In the genomic region with DNA sequence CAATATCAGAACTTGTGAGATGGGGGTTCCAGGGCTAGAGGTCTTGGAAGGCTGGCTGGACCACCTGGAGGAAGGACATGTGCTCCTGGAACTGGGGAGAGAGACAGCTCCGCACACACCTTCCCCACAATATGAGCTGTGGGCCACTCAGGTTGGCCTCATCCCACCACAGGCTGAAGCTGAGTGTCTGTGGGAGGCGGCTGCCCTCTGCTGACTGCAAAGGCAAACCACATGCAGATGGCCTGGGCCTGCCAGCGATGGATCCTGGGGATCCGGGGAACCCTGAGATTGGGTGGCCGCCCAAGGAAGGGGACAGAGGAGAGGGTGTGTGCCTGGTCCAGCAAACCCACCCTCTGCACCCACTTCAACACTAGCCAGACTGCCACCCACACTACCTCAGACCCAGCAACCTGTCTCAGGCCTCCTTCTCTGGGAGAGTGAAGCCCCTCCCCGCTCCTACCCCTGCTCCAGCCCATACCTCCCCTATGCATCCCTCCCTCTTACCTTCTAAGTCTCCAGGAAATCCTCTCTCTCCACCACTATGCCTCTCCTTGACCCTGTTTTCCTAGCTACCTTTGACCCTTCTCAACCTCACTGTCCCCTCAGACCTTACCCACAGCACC, we compare ENCODE assay signal across 9 cellular contexts. TPM values are rescaled to one million over a fixed set of nuclear protein-coding genes. Genes with fewer than 3 reads are reported as not detected.
DNase-seq lines count a peak whose midpoint lies in the region; ATAC-seq and TF ChIP-seq lines count a peak whose summit lies in the region.
"Had no signal": no experiment of that assay in that cellular context is flagged by ENCODE, and none has a peak within 500 bp of the region (broad histone marks: within the 10 kb centered on the region; RNA-seq: fewer than 3 reads in every experiment).

No MANE protein-coding gene starts in this region.

- H3K4me3 ChIP-seq in AG10803 (ENCODE audit: low read length) (no peak overlapping the region), GM23248 (no peak overlapping the region)
- no peak overlapping the region for H3K4me3 ChIP-seq in effector memory CD4-positive, alpha-beta T cell (ENCODE audit: insufficient read depth, low read depth, low read length, poor library complexity, severe bottlenecking)
- H3K4me3 ChIP-seq: skin epidermis had no signal

- H3K9me3 Mint-ChIP-seq in activated CD8-positive, alpha-beta T cell treated with anti-CD3 and anti-CD28 coated beads, Interleukin-2, amount 10 ng/mL, durations not matched to agents 7 days and 5 days (ENCODE audit: insufficient read depth): no peaks in the 10 kb centered on the region
- H3K9me3 Mint-ChIP-seq in mesothelial cell of epicardium: no peaks in the 10 kb centered on the region

- no peaks in the 10 kb centered on the region; the same call in 1 of the 2 replicates for H3K27me3 ChIP-seq in GM23248 (replicated peaks; ENCODE audit: insufficient read depth)
- no peaks in the 10 kb centered on the region for H3K27me3 ChIP-seq in effector memory CD4-positive, alpha-beta T cell (replicated peaks; ENCODE audit: control insufficient read depth, insufficient read depth, low read length, poor library complexity, severe bottlenecking)

- peak; percentile 92 for TF ChIP-seq CTCF in AG10803 (conservative IDR thresholded peaks at IDR 0.05; ENCODE audit: low read length)
- TF ChIP-seq CTCF in mesothelial cell of epicardium (IDR thresholded peaks at IDR 0.05; ENCODE audit: unreplicated experiment): peak; percentile 76

- no peaks in the 10 kb centered on the region for H4K20me1 ChIP-seq in GM23248 (ENCODE audit: insufficient read depth)

- H3K27ac ChIP-seq in GM23248: no peak overlapping the region
- no peak overlapping the region for H3K27ac ChIP-seq in effector memory CD4-positive, alpha-beta T cell (ENCODE audit: insufficient read depth, low read length, poor library complexity, severe bottlenecking)
- H3K27ac ChIP-seq: skin epidermis had no signal

- no peak overlapping the region for H3K4me2 ChIP-seq in GM23248 (ENCODE audit: unreplicated experiment)

- no peak overlapping the region for H2AFZ ChIP-seq in GM23248

- no peak overlapping the region for H3K27ac Mint-ChIP-seq in activated CD8-positive, alpha-beta T cell treated with anti-CD3 and anti-CD28 coated beads, Interleukin-2, amount 10 ng/mL, durations not matched to agents 7 days and 5 days
- no peak overlapping the region for H3K27ac Mint-ChIP-seq in mesothelial cell of epicardium

- CTCF ChIA-PET in activated CD8-positive, alpha-beta T cell treated with anti-CD3 and anti-CD28 coated beads, Interleukin-2, amount 10 ng/mL, durations not matched to agents 7 days and 5 days (lab: Charles Lee): interaction anchor here (0.8 to 6.2 kb wide), 17 partner anchors 7 to 351 kb away, joined by 3 to 119 read pairs (median 5); no protein-coding TSS in a partner anchor

- WGBS in GM23248 (ENCODE audit: low coverage in 1 of 2, low lambda C conversion rate in 2 of 2, missing lambda C conversion rate in 2 of 2), 2 experiments: 17 to 19% methylated on average over 6 of the region's 6 CpGs

- no peaks in the 10 kb centered on the region for H3K9me2 ChIP-seq in GM23248 (ENCODE audit: insufficient read depth)

- peak; percentile 58 for DNase-seq in AG10803 (ENCODE audit: low read depth)
- DNase-seq in GM23248: peak; percentile 82
- DNase-seq in NCI-H774 (lab: John Stamatoyannopoulos, UW): peak; percentile 10
- peak; percentile 78 for DNase-seq in activated CD8-positive, alpha-beta T cell treated with anti-CD3 and anti-CD28 coated beads, Interleukin-2, amount 10 ng/mL, durations not matched to agents 7 days and 5 days
- peak; percentile 4 to 31 (median 17) for DNase-seq in effector memory CD4-positive, alpha-beta T cell
- peak; percentile 63 to 81 for DNase-seq in mesothelial cell of epicardium (ENCODE audit: low spot score in 2 of 2, unreplicated experiment in 2 of 2)
- peak; percentile 28 for DNase-seq in stimulated activated CD8-positive, alpha-beta memory T cell treated with anti-CD3 and anti-CD28 coated beads, Interleukin-7, amount 100 ng/mL, for 24 hours (ENCODE audit: low read depth)

- in situ Hi-C loops in GM23248 (cut with MboI): no loop called here

- no peak overlapping the region for H3K4me3 Mint-ChIP-seq in activated CD8-positive, alpha-beta T cell treated with anti-CD3 and anti-CD28 coated beads, Interleukin-2, amount 10 ng/mL, durations not matched to agents 7 days and 5 days
- H3K4me3 Mint-ChIP-seq in mesothelial cell of epicardium: no peak overlapping the region

- H3K9ac ChIP-seq in GM23248: no peak overlapping the region

- H3K79me2 ChIP-seq in GM23248 (ENCODE audit: insufficient read depth): no peaks in the 10 kb centered on the region

- peak; percentile 83 for ATAC-seq in activated CD8-positive, alpha-beta T cell treated with anti-CD3 and anti-CD28 coated beads, Interleukin-2, amount 10 ng/mL, durations not matched to agents 7 days and 5 days
- ATAC-seq in GM19328 (IDR thresholded peaks at IDR 0.05; ENCODE audit: unreplicated experiment): no peak

- no peaks in the 10 kb centered on the region for H3F3A ChIP-seq in GM23248 (ENCODE audit: insufficient read depth)

- no peaks in the 10 kb centered on the region for H3K27me3 Mint-ChIP-seq in activated CD8-positive, alpha-beta T cell treated with anti-CD3 and anti-CD28 coated beads, Interleukin-2, amount 10 ng/mL, durations not matched to agents 7 days and 5 days (ENCODE audit: low read depth)
- peaks cover 4% of the 10 kb centered on the region for H3K27me3 Mint-ChIP-seq in mesothelial cell of epicardium (ENCODE audit: low read depth)

- peaks cover 45% of the 10 kb centered on the region for H3K4me1 Mint-ChIP-seq in activated CD8-positive, alpha-beta T cell treated with anti-CD3 and anti-CD28 coated beads, Interleukin-2, amount 10 ng/mL, durations not matched to agents 7 days and 5 days (ENCODE audit: low read depth)
- H3K4me1 Mint-ChIP-seq in mesothelial cell of epicardium: peaks cover 21% of the 10 kb centered on the region

- no peaks in the 10 kb centered on the region for H3K36me3 ChIP-seq in GM23248 (ENCODE audit: low read depth)
- no peaks in the 10 kb centered on the region for H3K36me3 ChIP-seq in effector memory CD4-positive, alpha-beta T cell (ENCODE audit: control insufficient read depth, insufficient read depth, low read length)

- peaks cover 20% of the 10 kb centered on the region for H3K4me1 ChIP-seq in GM23248 (ENCODE audit: insufficient read depth)
- no peaks in the 10 kb centered on the region for H3K4me1 ChIP-seq in effector memory CD4-positive, alpha-beta T cell (ENCODE audit: control insufficient read depth, insufficient read depth, low read length, poor library complexity, severe bottlenecking)

- H3K9me3 ChIP-seq in GM23248 (ENCODE audit: low read depth): no peaks in the 10 kb centered on the region
- no peaks in the 10 kb centered on the region for H3K9me3 ChIP-seq in effector memory CD4-positive, alpha-beta T cell (ENCODE audit: control insufficient read depth, low read length)

- POLR2A ChIA-PET in activated CD8-positive, alpha-beta T cell treated with anti-CD3 and anti-CD28 coated beads, Interleukin-2, amount 10 ng/mL, durations not matched to agents 7 days and 5 days (lab: Charles Lee): no interaction called here

- H3K36me3 Mint-ChIP-seq in activated CD8-positive, alpha-beta T cell treated with anti-CD3 and anti-CD28 coated beads, Interleukin-2, amount 10 ng/mL, durations not matched to agents 7 days and 5 days (ENCODE audit: low read depth): no peaks in the 10 kb centered on the region
- H3K36me3 Mint-ChIP-seq in mesothelial cell of epicardium: no peaks in the 10 kb centered on the region

RNA-seq across cellular contexts. Expression of a gene that starts 44.8 kb away (rescaled TPM):
- total RNA-seq in GM23248 (2014; rRNA removed; shearing (Covaris generic)): 0.25 and 0.32 TPM in 2 replicates
- polyA plus RNA-seq in GM23248 (2016; fragmentation: Nextera tagmentation; extraction: Ambion mirVana): 1.2 and 1.9 TPM in 2 replicates
- total RNA-seq in activated CD8-positive, alpha-beta T cell treated with anti-CD3 and anti-CD28 coated beads, Interleukin-2, amount 10 ng/mL, durations not matched to agents 7 days and 5 days: not detected
- 5.2 to 7.0 TPM (median 5.3 TPM) in 3 replicates for total RNA-seq in mesothelial cell of epicardium

Comparison
In these comparisons a context has a peak if more than half of its experiments do, and no peak if none do; other contexts are left out.
1. DNase-seq: peak in every context shown above with its lines; median percentile 82 in GM23248; 78 in activated CD8-positive, alpha-beta T cell treated with anti-CD3 and anti-CD28 coated beads, Interleukin-2, amount 10 ng/mL, durations not matched to agents 7 days and 5 days; 72 in mesothelial cell of epicardium; 58 in AG10803; 28 in stimulated activated CD8-positive, alpha-beta memory T cell treated with anti-CD3 and anti-CD28 coated beads, Interleukin-7, amount 100 ng/mL, for 24 hours; 17 in effector memory CD4-positive, alpha-beta T cell; 10 in NCI-H774.